In the genomic region with DNA sequence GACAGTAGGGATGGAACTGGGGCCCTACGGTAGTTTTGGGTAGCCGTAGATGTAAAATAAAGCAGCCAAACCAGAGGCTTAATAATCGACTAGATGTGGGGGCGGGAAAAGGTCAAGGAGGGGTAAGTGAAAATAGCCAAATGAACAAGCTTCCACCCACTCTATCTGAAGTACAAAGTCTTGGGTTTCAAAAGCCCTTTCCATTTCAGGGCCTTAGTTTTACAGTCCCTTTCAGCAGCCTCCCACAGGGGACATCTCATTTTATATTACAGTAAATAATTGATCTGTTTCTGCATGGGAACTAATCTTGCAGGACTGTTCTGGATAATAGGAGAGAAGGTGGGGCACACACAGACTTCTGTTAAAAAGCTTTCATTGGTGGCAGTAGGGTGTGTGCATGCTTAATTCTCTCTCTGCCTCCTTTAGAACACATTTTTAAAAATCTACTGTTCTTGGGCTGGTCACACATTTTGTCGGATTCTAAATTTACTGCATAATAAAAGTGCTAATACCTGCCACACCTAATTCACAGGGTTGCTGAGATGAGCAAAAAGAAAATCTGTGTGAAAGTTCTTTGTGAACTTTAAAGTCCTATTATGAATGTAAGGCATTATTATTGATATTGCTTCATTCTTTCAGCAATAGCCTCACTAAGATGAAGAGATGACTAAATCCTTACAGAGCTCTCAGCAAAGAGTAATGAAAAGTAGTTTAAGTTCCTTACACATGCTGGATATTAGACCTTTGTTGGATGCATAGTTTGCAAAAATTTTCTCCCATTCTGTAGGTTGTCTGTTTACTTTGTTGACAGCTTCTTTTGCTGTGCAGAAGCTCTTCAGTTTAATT, we compare ENCODE assay signal across 12 cellular contexts.
DNase-seq lines count a peak whose midpoint lies in the region; ATAC-seq and TF ChIP-seq lines count a peak whose summit lies in the region.
"Had no signal": no experiment of that assay in that cellular context is flagged by ENCODE, and none has a peak within 500 bp of the region (broad histone marks: within the 10 kb centered on the region; RNA-seq: fewer than 3 reads in every experiment).

No MANE protein-coding gene starts in this region.

- TF ChIP-seq RAD21 in liver (IDR thresholded peaks at IDR 0.05): no peak

- 31% methylated on average over 5 of the region's 5 CpGs for WGBS in liver
- 80 to 88% (median 85%) methylated on average over 5 of the region's 5 CpGs for WGBS in heart left ventricle, 4 donors

- peak; percentile 58 for ATAC-seq in GM18517 (IDR thresholded peaks at IDR 0.05; ENCODE audit: unreplicated experiment)
- ATAC-seq in GM21447 (IDR thresholded peaks at IDR 0.05; ENCODE audit: unreplicated experiment): peak; percentile 38
- ATAC-seq in HG03108 (IDR thresholded peaks at IDR 0.05; ENCODE audit: unreplicated experiment): peak; percentile 44
- ATAC-seq in heart left ventricle: no peak

- H3K36me3 ChIP-seq in liver (ENCODE audit: control insufficient read depth in 4 of 4, insufficient read depth in 3 of 4, low read depth in 1 of 4, low read length in 3 of 4): peaks cover 0 to 3% (median 0%) of the 10 kb centered on the region in 4 donors
- H3K36me3 ChIP-seq in heart left ventricle: no peaks in the 10 kb centered on the region
- H3K36me3 ChIP-seq: pancreas had no signal

- H3K9me3 ChIP-seq in liver (ENCODE audit: control insufficient read depth in 4 of 4, low read length in 3 of 4) (no peaks in the 10 kb centered on the region), heart left ventricle (peaks cover 0 to 8% (median 0%) of the 10 kb centered on the region in 12 donors)
- H3K9me3 ChIP-seq: pancreas had no signal

- H3K27me3 ChIP-seq in liver (ENCODE audit: control insufficient read depth in 4 of 4, insufficient read depth in 4 of 4, low read length in 3 of 4) (no peaks in the 10 kb centered on the region), heart left ventricle (no peaks in the 10 kb centered on the region)
- H3K27me3 ChIP-seq: pancreas had no signal

- no peak overlapping the region for H3K9ac ChIP-seq in liver (ENCODE audit: low read depth in 1 of 2, low read length in 2 of 2)

- intact Hi-C loops in heart left ventricle (cut with DNase I): loop anchor here in 4 of 10 donors (5.0 to 10.0 kb wide), 2 partner anchors 104 to 106 kb away; a partner anchor contains a TSS

- H3K4me3 ChIP-seq in liver (ENCODE audit: low read depth in 1 of 3, low read length in 3 of 3) (no peak overlapping the region), heart left ventricle (no peak overlapping the region)
- H3K4me3 ChIP-seq: pancreas had no signal

- DNase-seq in heart left ventricle (no peak), NCI-H510A (lab: John Stamatoyannopoulos, UW) (no peak), mucosa of gallbladder (ENCODE audit: low spot score) (no peak), NOMO-1 treated with dmso at 0.1 percent for 144 hours (lab: John Stamatoyannopoulos, UW; ENCODE audit: unreplicated experiment) (no peak)
- DNase-seq: activated T-cell treated with anti-CD3 and anti-CD28 coated beads, Interleukin-2, amount 50 U/mL, for 72 hours; COR-L47; pancreas; trophoblast cell had no signal

- H3K4me1 ChIP-seq in liver (ENCODE audit: control insufficient read depth in 4 of 4, insufficient read depth in 4 of 4, low read length in 3 of 4) (peaks cover 16 to 64% (median 40%) of the 10 kb centered on the region in 4 donors), heart left ventricle (peaks cover 0 to 60% (median 24%) of the 10 kb centered on the region in 12 donors)

- TF ChIP-seq POLR2A in heart left ventricle (IDR thresholded peaks at IDR 0.05): no peak

- TF ChIP-seq CTCF in liver (IDR thresholded peaks at IDR 0.05; ENCODE audit: low read depth, low read length, missing input control) (no peak), heart left ventricle (IDR thresholded peaks at IDR 0.05) (no peak)

- H3K27ac ChIP-seq in liver (ENCODE audit: low read depth in 1 of 2, low read length in 2 of 2): peak overlapping the region; percentile 78 to 79
- no peak overlapping the region for H3K27ac ChIP-seq in heart left ventricle

TF ChIP-seq in liver, 16 proteins besides CTCF, POLR2A, EP300 and RAD21:
- TF ChIP-seq RXRA (IDR thresholded peaks at IDR 0.05): peak; percentile 68 to 84
- peak; percentile 50 for TF ChIP-seq SP1 (IDR thresholded peaks at IDR 0.05)
- TF ChIP-seq TAF1 (conservative IDR thresholded peaks at IDR 0.05): no peak
- peak; percentile 87 to 90 for TF ChIP-seq EGR1 (IDR thresholded peaks at IDR 0.05; ENCODE audit: low read depth in 2 of 2)
- TF ChIP-seq GABPA (IDR thresholded peaks at IDR 0.05 in 1 of 2, conservative IDR thresholded peaks at IDR 0.05 in 1 of 2): no peak
- peak; percentile 33 for TF ChIP-seq HNF4G (IDR thresholded peaks at IDR 0.05)
- TF ChIP-seq, protein P1, sequence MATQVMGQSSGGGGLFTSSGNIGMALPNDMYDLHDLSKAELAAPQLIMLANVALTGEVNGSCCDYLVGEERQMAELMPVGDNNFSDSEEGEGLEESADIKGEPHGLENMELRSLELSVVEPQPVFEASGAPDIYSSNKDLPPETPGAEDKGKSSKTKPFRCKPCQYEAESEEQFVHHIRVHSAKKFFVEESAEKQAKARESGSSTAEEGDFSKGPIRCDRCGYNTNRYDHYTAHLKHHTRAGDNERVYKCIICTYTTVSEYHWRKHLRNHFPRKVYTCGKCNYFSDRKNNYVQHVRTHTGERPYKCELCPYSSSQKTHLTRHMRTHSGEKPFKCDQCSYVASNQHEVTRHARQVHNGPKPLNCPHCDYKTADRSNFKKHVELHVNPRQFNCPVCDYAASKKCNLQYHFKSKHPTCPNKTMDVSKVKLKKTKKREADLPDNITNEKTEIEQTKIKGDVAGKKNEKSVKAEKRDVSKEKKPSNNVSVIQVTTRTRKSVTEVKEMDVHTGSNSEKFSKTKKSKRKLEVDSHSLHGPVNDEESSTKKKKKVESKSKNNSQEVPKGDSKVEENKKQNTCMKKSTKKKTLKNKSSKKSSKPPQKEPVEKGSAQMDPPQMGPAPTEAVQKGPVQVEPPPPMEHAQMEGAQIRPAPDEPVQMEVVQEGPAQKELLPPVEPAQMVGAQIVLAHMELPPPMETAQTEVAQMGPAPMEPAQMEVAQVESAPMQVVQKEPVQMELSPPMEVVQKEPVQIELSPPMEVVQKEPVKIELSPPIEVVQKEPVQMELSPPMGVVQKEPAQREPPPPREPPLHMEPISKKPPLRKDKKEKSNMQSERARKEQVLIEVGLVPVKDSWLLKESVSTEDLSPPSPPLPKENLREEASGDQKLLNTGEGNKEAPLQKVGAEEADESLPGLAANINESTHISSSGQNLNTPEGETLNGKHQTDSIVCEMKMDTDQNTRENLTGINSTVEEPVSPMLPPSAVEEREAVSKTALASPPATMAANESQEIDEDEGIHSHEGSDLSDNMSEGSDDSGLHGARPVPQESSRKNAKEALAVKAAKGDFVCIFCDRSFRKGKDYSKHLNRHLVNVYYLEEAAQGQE (IDR thresholded peaks at IDR 0.05): peak; percentile 38
- TF ChIP-seq NR2F2 (IDR thresholded peaks at IDR 0.05): no peak
- TF ChIP-seq FOXA1 (IDR thresholded peaks at IDR 0.05): no peak
- TF ChIP-seq, protein P2, sequence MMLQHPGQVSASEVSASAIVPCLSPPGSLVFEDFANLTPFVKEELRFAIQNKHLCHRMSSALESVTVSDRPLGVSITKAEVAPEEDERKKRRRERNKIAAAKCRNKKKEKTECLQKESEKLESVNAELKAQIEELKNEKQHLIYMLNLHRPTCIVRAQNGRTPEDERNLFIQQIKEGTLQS (IDR thresholded peaks at IDR 0.05): no peak
- TF ChIP-seq FOXA2 (IDR thresholded peaks at IDR 0.05): no peak
- peak; percentile 46 for TF ChIP-seq YY1 (IDR thresholded peaks at IDR 0.05)
- TF ChIP-seq, protein P3, sequence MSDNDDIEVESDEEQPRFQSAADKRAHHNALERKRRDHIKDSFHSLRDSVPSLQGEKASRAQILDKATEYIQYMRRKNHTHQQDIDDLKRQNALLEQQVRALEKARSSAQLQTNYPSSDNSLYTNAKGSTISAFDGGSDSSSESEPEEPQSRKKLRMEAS (IDR thresholded peaks at IDR 0.05): peak; percentile 39
- peak; percentile 74 to 76 for TF ChIP-seq HNF4A (conservative IDR thresholded peaks at IDR 0.05)
- peak in 1 of 2 donors; percentile 8 for TF ChIP-seq JUND (IDR thresholded peaks at IDR 0.05)
- TF ChIP-seq, protein P4, sequence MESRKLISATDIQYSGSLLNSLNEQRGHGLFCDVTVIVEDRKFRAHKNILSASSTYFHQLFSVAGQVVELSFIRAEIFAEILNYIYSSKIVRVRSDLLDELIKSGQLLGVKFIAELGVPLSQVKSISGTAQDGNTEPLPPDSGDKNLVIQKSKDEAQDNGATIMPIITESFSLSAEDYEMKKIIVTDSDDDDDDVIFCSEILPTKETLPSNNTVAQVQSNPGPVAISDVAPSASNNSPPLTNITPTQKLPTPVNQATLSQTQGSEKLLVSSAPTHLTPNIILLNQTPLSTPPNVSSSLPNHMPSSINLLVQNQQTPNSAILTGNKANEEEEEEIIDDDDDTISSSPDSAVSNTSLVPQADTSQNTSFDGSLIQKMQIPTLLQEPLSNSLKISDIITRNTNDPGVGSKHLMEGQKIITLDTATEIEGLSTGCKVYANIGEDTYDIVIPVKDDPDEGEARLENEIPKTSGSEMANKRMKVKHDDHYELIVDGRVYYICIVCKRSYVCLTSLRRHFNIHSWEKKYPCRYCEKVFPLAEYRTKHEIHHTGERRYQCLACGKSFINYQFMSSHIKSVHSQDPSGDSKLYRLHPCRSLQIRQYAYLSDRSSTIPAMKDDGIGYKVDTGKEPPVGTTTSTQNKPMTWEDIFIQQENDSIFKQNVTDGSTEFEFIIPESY (IDR thresholded peaks at IDR 0.05): no peak

Comparison
In these comparisons a context has a peak if more than half of its experiments do, and no peak if none do; other contexts are left out.
1. ATAC-seq: peak in GM18517 (single experiment), GM21447 (single experiment) and HG03108 (single experiment); none in heart left ventricle (0 of 4).
2. H3K27ac ChIP-seq: peak in liver (2 of 2); none in heart left ventricle (0 of 12).